1 cellular context compared by ENCODE assay signal in the genomic region with DNA sequence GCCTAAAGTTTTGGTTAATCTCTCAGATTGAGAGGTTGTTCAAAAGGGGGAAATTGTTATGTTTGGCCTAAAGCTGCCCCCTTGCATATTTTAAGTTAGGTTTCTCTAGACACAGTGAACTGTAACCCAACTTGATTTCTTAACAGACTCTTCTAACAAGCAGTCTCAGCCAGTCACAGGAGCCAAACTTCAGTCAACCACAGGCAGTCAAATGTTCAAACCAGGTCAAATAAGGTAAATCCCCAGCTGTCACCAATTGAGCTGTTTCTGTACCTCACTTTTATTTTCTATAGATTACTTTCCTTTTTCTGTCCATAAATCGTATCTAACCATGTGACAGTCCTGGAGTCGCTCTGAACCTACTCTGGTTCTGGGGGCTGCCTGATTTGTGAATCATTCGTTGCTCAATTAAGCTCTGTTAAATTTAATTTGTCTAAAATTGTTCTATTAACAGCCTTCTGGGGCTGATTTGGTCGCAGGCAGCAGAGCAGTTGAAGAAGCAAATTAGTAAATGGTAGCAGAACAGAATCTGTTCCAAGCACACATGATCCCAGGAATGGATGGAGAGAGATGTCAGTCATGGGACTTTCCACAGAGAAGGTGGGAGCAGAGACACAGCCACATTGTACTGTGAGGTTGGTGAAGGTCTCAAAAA.
A peak's percentile ranks its signal among the peaks of the same experiment; 100 is the strongest.
TF ChIP-seq lines count a peak whose summit lies in the region.

No MANE protein-coding gene starts in this region.

TF ChIP-seq in GM12878, 131 proteins besides CTCF, POLR2A, EP300 and RAD21 (continued from another document):
- TF ChIP-seq, protein P1, sequence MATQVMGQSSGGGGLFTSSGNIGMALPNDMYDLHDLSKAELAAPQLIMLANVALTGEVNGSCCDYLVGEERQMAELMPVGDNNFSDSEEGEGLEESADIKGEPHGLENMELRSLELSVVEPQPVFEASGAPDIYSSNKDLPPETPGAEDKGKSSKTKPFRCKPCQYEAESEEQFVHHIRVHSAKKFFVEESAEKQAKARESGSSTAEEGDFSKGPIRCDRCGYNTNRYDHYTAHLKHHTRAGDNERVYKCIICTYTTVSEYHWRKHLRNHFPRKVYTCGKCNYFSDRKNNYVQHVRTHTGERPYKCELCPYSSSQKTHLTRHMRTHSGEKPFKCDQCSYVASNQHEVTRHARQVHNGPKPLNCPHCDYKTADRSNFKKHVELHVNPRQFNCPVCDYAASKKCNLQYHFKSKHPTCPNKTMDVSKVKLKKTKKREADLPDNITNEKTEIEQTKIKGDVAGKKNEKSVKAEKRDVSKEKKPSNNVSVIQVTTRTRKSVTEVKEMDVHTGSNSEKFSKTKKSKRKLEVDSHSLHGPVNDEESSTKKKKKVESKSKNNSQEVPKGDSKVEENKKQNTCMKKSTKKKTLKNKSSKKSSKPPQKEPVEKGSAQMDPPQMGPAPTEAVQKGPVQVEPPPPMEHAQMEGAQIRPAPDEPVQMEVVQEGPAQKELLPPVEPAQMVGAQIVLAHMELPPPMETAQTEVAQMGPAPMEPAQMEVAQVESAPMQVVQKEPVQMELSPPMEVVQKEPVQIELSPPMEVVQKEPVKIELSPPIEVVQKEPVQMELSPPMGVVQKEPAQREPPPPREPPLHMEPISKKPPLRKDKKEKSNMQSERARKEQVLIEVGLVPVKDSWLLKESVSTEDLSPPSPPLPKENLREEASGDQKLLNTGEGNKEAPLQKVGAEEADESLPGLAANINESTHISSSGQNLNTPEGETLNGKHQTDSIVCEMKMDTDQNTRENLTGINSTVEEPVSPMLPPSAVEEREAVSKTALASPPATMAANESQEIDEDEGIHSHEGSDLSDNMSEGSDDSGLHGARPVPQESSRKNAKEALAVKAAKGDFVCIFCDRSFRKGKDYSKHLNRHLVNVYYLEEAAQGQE (IDR thresholded peaks at IDR 0.05; ENCODE audit: low read depth, low read length) = no peak
- no peak for TF ChIP-seq TCF3 (IDR thresholded peaks at IDR 0.05; ENCODE audit: borderline replicate concordance, insufficient read depth, low read depth, low read length)
- peak; percentile 73 for TF ChIP-seq RAD51 (IDR thresholded peaks at IDR 0.05)
- no peak for TF ChIP-seq MEF2B (IDR thresholded peaks at IDR 0.05; ENCODE audit: partially characterized antibody, poor library complexity, severe bottlenecking)
- TF ChIP-seq, protein P2, sequence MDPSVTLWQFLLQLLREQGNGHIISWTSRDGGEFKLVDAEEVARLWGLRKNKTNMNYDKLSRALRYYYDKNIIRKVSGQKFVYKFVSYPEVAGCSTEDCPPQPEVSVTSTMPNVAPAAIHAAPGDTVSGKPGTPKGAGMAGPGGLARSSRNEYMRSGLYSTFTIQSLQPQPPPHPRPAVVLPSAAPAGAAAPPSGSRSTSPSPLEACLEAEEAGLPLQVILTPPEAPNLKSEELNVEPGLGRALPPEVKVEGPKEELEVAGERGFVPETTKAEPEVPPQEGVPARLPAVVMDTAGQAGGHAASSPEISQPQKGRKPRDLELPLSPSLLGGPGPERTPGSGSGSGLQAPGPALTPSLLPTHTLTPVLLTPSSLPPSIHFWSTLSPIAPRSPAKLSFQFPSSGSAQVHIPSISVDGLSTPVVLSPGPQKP (IDR thresholded peaks at IDR 0.05; ENCODE audit: low read depth, low read length) = no peak
- TF ChIP-seq, protein P3, sequence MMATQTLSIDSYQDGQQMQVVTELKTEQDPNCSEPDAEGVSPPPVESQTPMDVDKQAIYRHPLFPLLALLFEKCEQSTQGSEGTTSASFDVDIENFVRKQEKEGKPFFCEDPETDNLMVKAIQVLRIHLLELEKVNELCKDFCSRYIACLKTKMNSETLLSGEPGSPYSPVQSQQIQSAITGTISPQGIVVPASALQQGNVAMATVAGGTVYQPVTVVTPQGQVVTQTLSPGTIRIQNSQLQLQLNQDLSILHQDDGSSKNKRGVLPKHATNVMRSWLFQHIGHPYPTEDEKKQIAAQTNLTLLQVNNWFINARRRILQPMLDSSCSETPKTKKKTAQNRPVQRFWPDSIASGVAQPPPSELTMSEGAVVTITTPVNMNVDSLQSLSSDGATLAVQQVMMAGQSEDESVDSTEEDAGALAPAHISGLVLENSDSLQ (IDR thresholded peaks at IDR 0.05) = peak; percentile 88
- TF ChIP-seq CBFB (IDR thresholded peaks at IDR 0.05; ENCODE audit: low read depth) = no peak
- no peak for TF ChIP-seq CHD2 (IDR thresholded peaks at IDR 0.05; ENCODE audit: borderline replicate concordance, low read depth, low read length)
- no peak for TF ChIP-seq NFIC (IDR thresholded peaks at IDR 0.05; ENCODE audit: low read depth, low read length)
- no peak for TF ChIP-seq ASH2L (IDR thresholded peaks at IDR 0.05; ENCODE audit: borderline replicate concordance, low read depth)
- no peak for TF ChIP-seq SMAD1 (IDR thresholded peaks at IDR 0.05; ENCODE audit: low read depth, partially characterized antibody)
- TF ChIP-seq, protein P4, sequence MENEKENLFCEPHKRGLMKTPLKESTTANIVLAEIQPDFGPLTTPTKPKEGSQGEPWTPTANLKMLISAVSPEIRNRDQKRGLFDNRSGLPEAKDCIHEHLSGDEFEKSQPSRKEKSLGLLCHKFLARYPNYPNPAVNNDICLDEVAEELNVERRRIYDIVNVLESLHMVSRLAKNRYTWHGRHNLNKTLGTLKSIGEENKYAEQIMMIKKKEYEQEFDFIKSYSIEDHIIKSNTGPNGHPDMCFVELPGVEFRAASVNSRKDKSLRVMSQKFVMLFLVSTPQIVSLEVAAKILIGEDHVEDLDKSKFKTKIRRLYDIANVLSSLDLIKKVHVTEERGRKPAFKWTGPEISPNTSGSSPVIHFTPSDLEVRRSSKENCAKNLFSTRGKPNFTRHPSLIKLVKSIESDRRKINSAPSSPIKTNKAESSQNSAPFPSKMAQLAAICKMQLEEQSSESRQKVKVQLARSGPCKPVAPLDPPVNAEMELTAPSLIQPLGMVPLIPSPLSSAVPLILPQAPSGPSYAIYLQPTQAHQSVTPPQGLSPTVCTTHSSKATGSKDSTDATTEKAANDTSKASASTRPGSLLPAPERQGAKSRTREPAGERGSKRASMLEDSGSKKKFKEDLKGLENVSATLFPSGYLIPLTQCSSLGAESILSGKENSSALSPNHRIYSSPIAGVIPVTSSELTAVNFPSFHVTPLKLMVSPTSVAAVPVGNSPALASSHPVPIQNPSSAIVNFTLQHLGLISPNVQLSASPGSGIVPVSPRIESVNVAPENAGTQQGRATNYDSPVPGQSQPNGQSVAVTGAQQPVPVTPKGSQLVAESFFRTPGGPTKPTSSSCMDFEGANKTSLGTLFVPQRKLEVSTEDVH (IDR thresholded peaks at IDR 0.05; ENCODE audit: low read depth, partially characterized antibody) = no peak
- TF ChIP-seq WRNIP1 (IDR thresholded peaks at IDR 0.05; ENCODE audit: borderline replicate concordance, low read depth, low read length) = no peak
- TF ChIP-seq CREM (IDR thresholded peaks at IDR 0.05; ENCODE audit: low read depth) = peak; percentile 26; the same call in 1 of the 2 replicates
- 0 out of 2 replicates have a peak, but pooled peaks have one; percentile 15 for TF ChIP-seq PAX5 (IDR thresholded peaks at IDR 0.05; ENCODE audit: borderline replicate concordance, low read depth, low read length)
- peak; percentile 36; the same call in 1 of the 2 replicates for TF ChIP-seq NR2F1 (conservative IDR thresholded peaks at IDR 0.05)
- TF ChIP-seq, protein P5, sequence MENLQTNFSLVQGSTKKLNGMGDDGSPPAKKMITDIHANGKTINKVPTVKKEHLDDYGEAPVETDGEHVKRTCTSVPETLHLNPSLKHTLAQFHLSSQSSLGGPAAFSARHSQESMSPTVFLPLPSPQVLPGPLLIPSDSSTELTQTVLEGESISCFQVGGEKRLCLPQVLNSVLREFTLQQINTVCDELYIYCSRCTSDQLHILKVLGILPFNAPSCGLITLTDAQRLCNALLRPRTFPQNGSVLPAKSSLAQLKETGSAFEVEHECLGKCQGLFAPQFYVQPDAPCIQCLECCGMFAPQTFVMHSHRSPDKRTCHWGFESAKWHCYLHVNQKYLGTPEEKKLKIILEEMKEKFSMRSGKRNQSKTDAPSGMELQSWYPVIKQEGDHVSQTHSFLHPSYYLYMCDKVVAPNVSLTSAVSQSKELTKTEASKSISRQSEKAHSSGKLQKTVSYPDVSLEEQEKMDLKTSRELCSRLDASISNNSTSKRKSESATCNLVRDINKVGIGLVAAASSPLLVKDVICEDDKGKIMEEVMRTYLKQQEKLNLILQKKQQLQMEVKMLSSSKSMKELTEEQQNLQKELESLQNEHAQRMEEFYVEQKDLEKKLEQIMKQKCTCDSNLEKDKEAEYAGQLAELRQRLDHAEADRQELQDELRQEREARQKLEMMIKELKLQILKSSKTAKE (IDR thresholded peaks at IDR 0.05; ENCODE audit: low read depth, poor library complexity, severe bottlenecking) = peak; percentile 45
- no peak for TF ChIP-seq ZBED1 (IDR thresholded peaks at IDR 0.05; ENCODE audit: borderline replicate concordance)
- TF ChIP-seq BHLHE40 (IDR thresholded peaks at IDR 0.05; ENCODE audit: borderline replicate concordance in 1 of 2, low read depth in 2 of 2, low read length in 1 of 2) = no peak
- peak in 1 of 2 experiments; percentile 74; a peak in 1 of 4 replicates for TF ChIP-seq SRF (IDR thresholded peaks at IDR 0.05; ENCODE audit: low read depth in 2 of 2, low read length in 2 of 2)
- TF ChIP-seq NBN (IDR thresholded peaks at IDR 0.05) = no peak
- TF ChIP-seq CBX5 (IDR thresholded peaks at IDR 0.05; ENCODE audit: low read depth) = no peak
- no peak for TF ChIP-seq POLR2AphosphoS2 (IDR thresholded peaks at IDR 0.05; ENCODE audit: low read depth, low read length)
- no peak for TF ChIP-seq LARP7 (IDR thresholded peaks at IDR 0.05)
- TF ChIP-seq BMI1 (IDR thresholded peaks at IDR 0.05; ENCODE audit: borderline replicate concordance) = no peak
- no peak for TF ChIP-seq EED (IDR thresholded peaks at IDR 0.05; ENCODE audit: low read depth)
- no peak for TF ChIP-seq RFX5 (IDR thresholded peaks at IDR 0.05; ENCODE audit: low read depth, low read length)
- TF ChIP-seq EGR1 (IDR thresholded peaks at IDR 0.05; ENCODE audit: borderline replicate concordance in 1 of 2, low read depth in 2 of 2, low read length in 2 of 2) = no peak
- no peak for TF ChIP-seq BACH1 (IDR thresholded peaks at IDR 0.05; ENCODE audit: borderline replicate concordance)
- no peak for TF ChIP-seq NR2C2 (IDR thresholded peaks at IDR 0.05; ENCODE audit: borderline replicate concordance, control insufficient read depth, insufficient read length, low read depth)
- TF ChIP-seq, protein P6, sequence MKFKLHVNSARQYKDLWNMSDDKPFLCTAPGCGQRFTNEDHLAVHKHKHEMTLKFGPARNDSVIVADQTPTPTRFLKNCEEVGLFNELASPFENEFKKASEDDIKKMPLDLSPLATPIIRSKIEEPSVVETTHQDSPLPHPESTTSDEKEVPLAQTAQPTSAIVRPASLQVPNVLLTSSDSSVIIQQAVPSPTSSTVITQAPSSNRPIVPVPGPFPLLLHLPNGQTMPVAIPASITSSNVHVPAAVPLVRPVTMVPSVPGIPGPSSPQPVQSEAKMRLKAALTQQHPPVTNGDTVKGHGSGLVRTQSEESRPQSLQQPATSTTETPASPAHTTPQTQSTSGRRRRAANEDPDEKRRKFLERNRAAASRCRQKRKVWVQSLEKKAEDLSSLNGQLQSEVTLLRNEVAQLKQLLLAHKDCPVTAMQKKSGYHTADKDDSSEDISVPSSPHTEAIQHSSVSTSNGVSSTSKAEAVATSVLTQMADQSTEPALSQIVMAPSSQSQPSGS (IDR thresholded peaks at IDR 0.05; ENCODE audit: low read length) = no peak
TF ChIP-seq in GM12878: peak in this region for 13.
